ENCODE assay signal across 13 cellular contexts in the genomic region with DNA sequence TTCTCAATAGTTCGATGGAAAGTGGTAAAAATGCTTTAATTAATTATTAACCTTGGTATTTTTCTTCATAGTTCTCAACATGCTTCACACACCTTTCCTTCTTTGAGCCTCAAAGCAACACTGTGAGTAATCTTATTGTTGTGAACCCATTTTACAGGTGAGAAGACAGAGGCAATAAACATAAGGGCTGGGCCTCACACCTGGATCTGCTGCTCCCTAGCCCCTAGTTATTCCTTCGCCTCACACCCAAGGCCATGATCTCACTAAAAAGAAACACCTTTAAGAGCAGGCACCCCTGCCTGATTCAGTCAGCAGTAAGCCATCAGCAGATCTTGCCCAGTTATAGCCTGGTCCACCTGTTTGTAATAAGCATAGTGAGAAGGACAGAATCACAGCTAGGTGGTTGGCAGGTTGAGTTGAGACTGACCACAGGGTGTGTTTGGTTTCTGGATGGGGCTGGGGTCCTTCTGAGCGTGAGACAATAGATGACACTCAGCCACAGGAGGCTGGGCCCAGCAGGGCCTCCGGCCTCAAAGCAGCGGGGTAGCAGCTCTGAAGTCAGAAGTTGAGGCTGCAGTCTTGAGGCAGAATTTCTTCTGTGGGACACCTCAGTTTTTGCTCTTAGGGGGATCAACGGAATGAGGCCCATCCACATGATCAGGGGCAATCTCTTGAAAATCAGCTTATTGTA.
DNase-seq lines count a peak whose midpoint lies in the region; ATAC-seq and TF ChIP-seq lines count a peak whose summit lies in the region.
"Had no signal": no experiment of that assay in that cellular context is flagged by ENCODE, and none has a peak within 500 bp of the region (broad histone marks: within the 10 kb centered on the region; RNA-seq: fewer than 3 reads in every experiment).

No MANE protein-coding gene starts in this region.

- H4K91ac ChIP-seq in neuronal stem cell (ENCODE audit: low read depth, low read length, poor library complexity) = no peak overlapping the region

- no peaks in the 10 kb centered on the region for H3K9me3 Mint-ChIP-seq in natural killer cell
- H3K9me3 Mint-ChIP-seq: mesothelial cell of epicardium had no signal

- peak overlapping the region; percentile 51 to 74 for H3K27ac Mint-ChIP-seq in natural killer cell
- H3K27ac Mint-ChIP-seq: mesothelial cell of epicardium had no signal

- H3K27me3 ChIP-seq in left ventricle myocardium inferior (ENCODE audit: low read depth) (no peaks in the 10 kb centered on the region), neuronal stem cell (ENCODE audit: control insufficient read depth in 3 of 3, insufficient read depth in 3 of 3, low read depth in 1 of 3, low read length in 3 of 3) (no peaks in the 10 kb centered on the region)
- H3K27me3 ChIP-seq: tibial nerve had no signal

- no peak for TF ChIP-seq CTCF in left ventricle myocardium inferior (IDR thresholded peaks at IDR 0.05; ENCODE audit: borderline replicate concordance)
- TF ChIP-seq CTCF in natural killer cell (IDR thresholded peaks at IDR 0.05) = no peak

- H3K9me3 ChIP-seq in left ventricle myocardium inferior (replicated peaks) = no peaks in the 10 kb centered on the region
- H3K9me3 ChIP-seq in neuronal stem cell (replicated peaks in 1 of 2; ENCODE audit: control insufficient read depth in 2 of 2, insufficient read depth in 1 of 2, low read depth in 1 of 2, low read length in 2 of 2) = peaks cover 0 to 2% of the 10 kb centered on the region in 2 donors
- H3K9me3 ChIP-seq: tibial nerve had no signal

- no peak overlapping the region for H2AK5ac ChIP-seq in neuronal stem cell (ENCODE audit: low read depth, low read length)

- DNase-seq in left ventricle myocardium inferior (no peak), Right ventricle myocardium inferior (ENCODE audit: missing footprints) (no peak), brain pericyte (ENCODE audit: low read depth, low spot score) (peak; percentile 24), natural killer cell (no peak), neuronal stem cell (ENCODE audit: low spot score) (no peak), posterior vena cava (ENCODE audit: low spot score) (no peak)
- DNase-seq in effector CD4-positive, alpha-beta T cell = no peak
- DNase-seq in stimulated activated CD4-positive, alpha-beta T cell treated with anti-CD3 and anti-CD28 coated beads, Interleukin-4, amount 100 ng/mL, for 4 hours = no peak
- DNase-seq: NCI-H446 treated with DMSO at 0.1 percent for 48 hours; stimulated activated CD4-positive, alpha-beta T cell treated with anti-CD3 and anti-CD28 coated beads, Interleukin-15, amount 100 ng/mL, for 24 hours had no signal

- H3K4me3 Mint-ChIP-seq in natural killer cell = no peak overlapping the region
- H3K4me3 Mint-ChIP-seq: mesothelial cell of epicardium had no signal

- H3K36me3 ChIP-seq in left ventricle myocardium inferior = no peaks in the 10 kb centered on the region
- H3K36me3 ChIP-seq in neuronal stem cell (replicated peaks in 1 of 2; ENCODE audit: control insufficient read depth in 2 of 2, insufficient read depth in 2 of 2, low read length in 2 of 2) = no peaks in the 10 kb centered on the region
- H3K36me3 ChIP-seq: tibial nerve had no signal

- no peak overlapping the region for H3K4ac ChIP-seq in neuronal stem cell (ENCODE audit: low read length)

- H3K4me2 ChIP-seq in neuronal stem cell (ENCODE audit: insufficient read depth, low read length, poor library complexity, severe bottlenecking) = no peak overlapping the region

- H3K9ac ChIP-seq in neuronal stem cell (ENCODE audit: low read depth, low read length, poor library complexity) = no peak overlapping the region

- H2BK5ac ChIP-seq in neuronal stem cell (ENCODE audit: low read length) = no peak overlapping the region

- H4K8ac ChIP-seq in neuronal stem cell (ENCODE audit: low read depth, low read length) = no peak overlapping the region

- H2BK12ac ChIP-seq in neuronal stem cell (ENCODE audit: low read length) = no peak overlapping the region

- no peaks in the 10 kb centered on the region for H3K79me1 ChIP-seq in neuronal stem cell (ENCODE audit: low read depth, low read length)

- H3K27ac ChIP-seq in left ventricle myocardium inferior (replicated peaks) (peak overlapping the region; percentile 81), neuronal stem cell (replicated peaks; ENCODE audit: low read length) (no peak overlapping the region)
- H3K27ac ChIP-seq: VCaP had no signal

- H3K36me3 Mint-ChIP-seq in natural killer cell = no peaks in the 10 kb centered on the region
- H3K36me3 Mint-ChIP-seq: mesothelial cell of epicardium had no signal

- ATAC-seq in Right ventricle myocardium inferior (no peak), natural killer cell (no peak)

- H3K4me3 ChIP-seq in left ventricle myocardium inferior (no peak overlapping the region), neuronal stem cell (ENCODE audit: low read length in 2 of 2) (no peak overlapping the region)
- H3K4me3 ChIP-seq: tibial nerve had no signal

- no peak overlapping the region for H3K18ac ChIP-seq in neuronal stem cell (ENCODE audit: low read length)

- H3K4me1 Mint-ChIP-seq in natural killer cell = peaks cover 33 to 42% of the 10 kb centered on the region in 2 donors

- no peaks in the 10 kb centered on the region for H3K27me3 Mint-ChIP-seq in natural killer cell (ENCODE audit: low read depth in 2 of 2)

- no peak overlapping the region for H2AFZ ChIP-seq in neuronal stem cell (ENCODE audit: low read length)

- no peak overlapping the region for H2BK120ac ChIP-seq in neuronal stem cell (ENCODE audit: low read depth, low read length)

- intact Hi-C loops in left ventricle myocardium inferior (cut with micrococcal nuclease) (no loop called here), Right ventricle myocardium inferior (cut with DNase I) (loop anchor here (5.0 kb wide), 1 partner anchor 202 kb away; the partner anchor contains the start of gene RHOU), natural killer cell (cut with micrococcal nuclease) (no loop called here), posterior vena cava (cut with DNase I) (no loop called here)

- H3K14ac ChIP-seq in neuronal stem cell (ENCODE audit: low read length) = no peak overlapping the region

- no CpG with 5 or more reads among the region's 6 CpGs for WGBS in neuronal stem cell (ENCODE audit: extremely low coverage in 2 of 2, insufficient read length in 2 of 2, insufficient replicate concordance in 1 of 2), 2 donors

- H3K4me1 ChIP-seq in left ventricle myocardium inferior = peaks cover 39% of the 10 kb centered on the region
- peaks cover 5 to 16% of the 10 kb centered on the region in 2 donors for H3K4me1 ChIP-seq in neuronal stem cell (ENCODE audit: control insufficient read depth in 2 of 2, insufficient read depth in 1 of 2, low read depth in 1 of 2, low read length in 2 of 2)

- no peak overlapping the region for H2BK15ac ChIP-seq in neuronal stem cell (ENCODE audit: low read length)

- no peak overlapping the region for H3K23ac ChIP-seq in neuronal stem cell (ENCODE audit: low read depth, low read length, poor library complexity)
